Comparison of ENCODE assay signal across 13 cellular contexts in the genomic region with DNA sequence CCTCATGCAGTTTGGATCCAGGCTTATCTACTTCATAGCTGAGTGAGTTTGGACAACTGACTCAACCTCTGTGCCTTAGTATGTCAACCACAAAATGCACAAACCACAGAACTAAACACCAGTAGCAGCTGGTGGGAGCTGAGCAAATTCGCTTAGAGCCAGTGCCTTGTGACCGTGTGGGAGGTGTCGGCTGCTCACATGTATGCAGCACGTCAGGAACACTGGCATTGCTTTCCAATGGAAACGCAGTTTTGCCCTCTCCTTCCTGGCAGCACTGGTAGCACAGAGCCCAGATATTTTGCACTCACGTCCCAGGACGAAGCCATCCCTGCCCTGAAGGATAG. TPM values are rescaled to one million over a fixed set of nuclear protein-coding genes. Genes with fewer than 3 reads are reported as not detected.
DNase-seq lines count a peak whose midpoint lies in the region; ATAC-seq and TF ChIP-seq lines count a peak whose summit lies in the region.
"Had no signal": no experiment of that assay in that cellular context is flagged by ENCODE, and none has a peak within 500 bp of the region (broad histone marks: within the 10 kb centered on the region; RNA-seq: fewer than 3 reads in every experiment).

No MANE protein-coding gene starts in this region.

- H3K27me3 ChIP-seq in DND-41 (ENCODE audit: insufficient read depth, low read length, poor library complexity): no peaks in the 10 kb centered on the region
- H3K27me3 ChIP-seq: left lung had no signal

- no peaks in the 10 kb centered on the region for H3K9me3 ChIP-seq in DND-41 (ENCODE audit: insufficient read depth, low read length, severe bottlenecking)
- H3K9me3 ChIP-seq: left lung, thoracic aorta had no signal

- TF ChIP-seq CTCF in DND-41 (IDR thresholded peaks at IDR 0.05; ENCODE audit: borderline replicate concordance, extremely low read depth, low read length, poor library complexity, severe bottlenecking): no peak

- H4K20me1 ChIP-seq in DND-41 (ENCODE audit: insufficient read depth, low read length): no peaks in the 10 kb centered on the region; the same call in 1 of the 2 replicates

- no peak overlapping the region for H3K4me2 ChIP-seq in DND-41 (ENCODE audit: insufficient read depth, low read length)

- H3K9ac ChIP-seq in DND-41 (ENCODE audit: low read depth, low read length): no peak overlapping the region

- H2AFZ ChIP-seq in DND-41 (ENCODE audit: low read depth, low read length): no peak overlapping the region

- no peak overlapping the region for H3K4me3 ChIP-seq in DND-41 (ENCODE audit: low read depth in 1 of 2, low read length in 2 of 2)
- H3K4me3 ChIP-seq: left lung, thoracic aorta had no signal

- DNase-seq in DND-41 (peak; percentile 30), LHCN-M2 (ENCODE audit: low read depth) (peak; percentile 99), caudate nucleus (lab: John Stamatoyannopoulos, UW) (peak in 43 of 61 donors; percentile 1 to 83 (median 36)), occipital lobe (lab: John Stamatoyannopoulos, UW) (peak; percentile 70), NOMO-1 treated with DMSO at 0.1 percent for 48 hours (lab: John Stamatoyannopoulos, UW; ENCODE audit: unreplicated experiment) (no peak), SIG-M5 treated with dmso at 0.1 percent for 504 hours (lab: John Stamatoyannopoulos, UW; ENCODE audit: unreplicated experiment) (no peak), globus pallidus (ENCODE audit: low spot score) (no peak)
- DNase-seq: activated T-cell treated with anti-CD3 and anti-CD28 coated beads, Interleukin-2, amount 50 U/mL, for 4 hours; left lung; T-helper 1 cell had no signal

- H3K27ac ChIP-seq in DND-41 (ENCODE audit: low read length) (no peak overlapping the region; the same call in 1 of the 2 replicates), caudate nucleus (ENCODE audit: low read depth, low read length) (peak overlapping the region; percentile 69)
- H3K27ac ChIP-seq: left lung, thoracic aorta had no signal

- no peaks in the 10 kb centered on the region for H3K36me3 ChIP-seq in DND-41 (ENCODE audit: insufficient read depth, low read length)
- H3K36me3 ChIP-seq: left lung, thoracic aorta had no signal

- peak; percentile 73 for ATAC-seq in DND-41 (ENCODE audit: insufficient read depth, low read depth)
- no peak for ATAC-seq in GM19023 (IDR thresholded peaks at IDR 0.05; ENCODE audit: unreplicated experiment)
- ATAC-seq: left lung had no signal

- no peaks in the 10 kb centered on the region for H3K4me1 ChIP-seq in DND-41 (ENCODE audit: insufficient read depth, low read length)

- no peaks in the 10 kb centered on the region for H3K79me2 ChIP-seq in DND-41 (ENCODE audit: insufficient read depth, low read length)

RNA-seq across cellular contexts. Expression of gene NTN5, which starts 8.3 kb away (rescaled TPM):
- total RNA-seq in LHCN-M2 (2014; rRNA removed) (not detected in 2 replicates), occipital lobe (not detected)
- polyA plus RNA-seq in LHCN-M2 (2012): 0.04 TPM
- total RNA-seq: NCI-H460 had no signal

RNA-seq across cellular contexts. Expression of gene FUT2, which starts 14.7 kb away (rescaled TPM):
- total RNA-seq in LHCN-M2 (2014; rRNA removed): not detected in 2 replicates
- polyA plus RNA-seq in LHCN-M2 (2012): 0.51 TPM
- not detected for total RNA-seq in occipital lobe
- total RNA-seq: NCI-H460 had no signal

RNA-seq across cellular contexts. Expression of gene CA11, which starts 35.1 kb away (rescaled TPM):
- total RNA-seq in LHCN-M2 (2014; rRNA removed) (0.83 and 2.4 TPM in 2 replicates), occipital lobe (9.8 TPM)
- 9.6 TPM for polyA plus RNA-seq in LHCN-M2 (2012)

RNA-seq across cellular contexts. Expression of gene MAMSTR, which starts 38.4 kb away (rescaled TPM):
- total RNA-seq in LHCN-M2 (2014; rRNA removed) (2.4 and 3.5 TPM in 2 replicates), occipital lobe (0.62 TPM)
- 3.1 TPM for polyA plus RNA-seq in LHCN-M2 (2012)
- total RNA-seq: thoracic aorta had no signal

RNA-seq across cellular contexts. Expression of gene DBP, which starts 43.9 kb away (rescaled TPM):
- total RNA-seq in LHCN-M2 (2014; rRNA removed): 2.9 and 4.8 TPM in 2 replicates
- 4.2 TPM for polyA plus RNA-seq in LHCN-M2 (2012)
- total RNA-seq in occipital lobe: 4.8 TPM

Comparison
In these comparisons a context has a peak if more than half of its experiments do, and no peak if none do; other contexts are left out.
1. DNase-seq: peak in DND-41 (single experiment), LHCN-M2 (single experiment), caudate nucleus (43 of 61) and occipital lobe (single experiment); none in NOMO-1 treated with DMSO at 0.1 percent for 48 hours (single experiment), SIG-M5 treated with dmso at 0.1 percent for 504 hours (single experiment) and globus pallidus (single experiment).